8 cellular contexts compared by ENCODE assay signal in the genomic region with DNA sequence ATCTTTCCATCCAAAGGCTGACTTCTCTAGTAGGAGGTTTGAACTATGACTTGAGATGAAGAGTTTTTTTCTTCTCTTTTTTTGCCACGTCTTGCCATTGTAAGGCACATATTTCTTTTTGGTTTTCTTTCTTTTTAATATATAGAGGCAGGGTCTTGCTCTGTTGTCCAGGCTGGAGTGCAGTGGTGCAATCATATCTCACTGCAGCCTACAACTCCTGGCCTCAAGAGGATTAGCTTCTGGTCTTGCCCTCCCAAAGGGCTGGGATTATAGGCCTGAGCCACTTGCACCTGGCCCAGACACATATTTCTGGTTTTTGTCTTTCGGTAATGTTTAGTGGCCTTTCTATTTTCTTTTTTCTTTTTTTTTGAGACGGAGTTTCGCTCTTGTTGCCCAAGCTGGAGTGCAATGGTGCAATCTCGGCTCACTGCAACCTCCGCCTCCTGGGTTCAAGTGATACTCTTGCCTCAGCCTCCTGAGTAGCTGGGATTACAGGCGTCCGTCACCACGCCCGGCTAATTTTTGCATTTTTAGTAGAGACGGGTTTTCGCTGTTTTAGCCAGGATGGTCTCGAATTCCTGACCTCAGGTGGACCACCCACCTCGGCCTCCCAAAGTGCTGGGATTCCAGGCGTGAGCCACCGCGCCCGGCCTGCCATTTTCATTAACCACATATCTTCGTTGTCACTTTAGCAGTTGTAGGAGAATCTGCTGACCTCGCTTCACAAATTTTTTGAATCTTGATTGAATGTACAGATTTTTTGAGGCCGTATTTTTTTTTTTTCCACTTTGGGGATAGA. TPM values are rescaled to one million over a fixed set of nuclear protein-coding genes. Genes with fewer than 3 reads are reported as not detected.
DNase-seq lines count a peak whose midpoint lies in the region; ATAC-seq, FAIRE-seq and TF ChIP-seq lines count a peak whose summit lies in the region.
"Not testable (repeated sequence)": the region's sequence is repeated elsewhere in the genome, so short reads cannot be mapped to it uniquely, and the experiment has no call there.

No MANE protein-coding gene starts in this region.

- H3F3A ChIP-seq in SU-DHL-6 (ENCODE audit: insufficient read depth) (peaks cover 12% of the 10 kb centered on the region), neural progenitor cell (ENCODE audit: low read depth) (peaks cover 43% of the 10 kb centered on the region)

- FAIRE-seq in kidney (lab: Jason Lieb, UNC): not testable (repeated sequence)

- H3K27ac Mint-ChIP-seq in activated naive CD4-positive, alpha-beta T cell treated with anti-CD3 and anti-CD28 coated beads, Interleukin-2, amount 50 U/mL, for 72 hours: peak overlapping the region; percentile 74 to 90
- H3K27ac Mint-ChIP-seq in neural progenitor cell: peak overlapping the region; percentile 97
- peak overlapping the region; percentile 96 for H3K27ac Mint-ChIP-seq in stimulated activated naive CD8-positive, alpha-beta T cell treated with anti-CD3 and anti-CD28 coated beads, Interleukin-15, Interleukin-2, amounts not matched to agents 100 ng/mL and 50 ng/mL, for 24 hours

- H3K4me3 ChIP-seq in AG04450 (ENCODE audit: low read depth, low read length); HUES64 (ENCODE audit: low read length); ectodermal cell (ENCODE audit: insufficient read depth, low read depth, low read length): not testable (repeated sequence)
- H3K4me3 ChIP-seq in SU-DHL-6 (ENCODE audit: insufficient read depth, low read length, poor library complexity, severe bottlenecking) (peak overlapping the region; percentile 53), kidney (ENCODE audit: low read length in 2 of 2) (peak overlapping the region in 1 of 2 donors; percentile 76), neural progenitor cell (peak overlapping the region; percentile 47)

- intact Hi-C loops in kidney (cut with DNase I): not testable (repeated sequence)

- ATAC-seq in activated naive CD4-positive, alpha-beta T cell treated with anti-CD3 and anti-CD28 coated beads, Interleukin-2, amount 50 U/mL, for 72 hours: not testable (repeated sequence)

- H3K4me1 ChIP-seq in HUES64 (ENCODE audit: insufficient read depth, low read length) (peaks cover 32% of the 10 kb centered on the region), neural progenitor cell (peaks cover 23% of the 10 kb centered on the region)
- not testable (repeated sequence) for H3K4me1 ChIP-seq in ectodermal cell (ENCODE audit: control insufficient read depth, insufficient read depth, low read length); kidney (ENCODE audit: control insufficient read depth in 1 of 2, insufficient read depth in 1 of 2, low read depth in 1 of 2, low read length in 2 of 2)

- H4K20me1 ChIP-seq in SU-DHL-6 (ENCODE audit: low read depth, low read length); neural progenitor cell (ENCODE audit: low read depth): not testable (repeated sequence)

- DNase-seq in AG04450 (ENCODE audit: low read depth, low spot score); activated naive CD4-positive, alpha-beta T cell treated with anti-CD3 and anti-CD28 coated beads, Interleukin-2, amount 50 U/mL, for 72 hours (ENCODE audit: low spot score in 2 of 2); neural progenitor cell (ENCODE audit: low spot score): not testable (repeated sequence)
- peak; percentile 45 for DNase-seq in kidney

- peak overlapping the region; percentile 78 for H3K4me3 Mint-ChIP-seq in neural progenitor cell
- peak overlapping the region; percentile 85 for H3K4me3 Mint-ChIP-seq in stimulated activated naive CD8-positive, alpha-beta T cell treated with anti-CD3 and anti-CD28 coated beads, Interleukin-15, Interleukin-2, amounts not matched to agents 100 ng/mL and 50 ng/mL, for 24 hours

- WGBS in HUES64: 92% methylated on average over 20 of the region's 21 CpGs
- WGBS in ectodermal cell, 2 experiments: 90 to 94% methylated on average over 20 of the region's 21 CpGs

- H3K4me2 ChIP-seq in SU-DHL-6 (ENCODE audit: low read depth, low read length, poor library complexity, severe bottlenecking) (peak overlapping the region; percentile 92), neural progenitor cell (peak overlapping the region; percentile 81)

- H3K27me3 ChIP-seq in AG04450 (ENCODE audit: control insufficient read depth, insufficient read depth, low read length); HUES64 (ENCODE audit: insufficient read depth, low read length); SU-DHL-6 (ENCODE audit: low read length); ectodermal cell (ENCODE audit: control insufficient read depth, insufficient read depth, low read length, poor library complexity, severe bottlenecking); neural progenitor cell: not testable (repeated sequence)

- H3K9ac ChIP-seq in HUES64 (ENCODE audit: low read depth, low read length) (peak overlapping the region; percentile 84), SU-DHL-6 (ENCODE audit: low read length) (peak overlapping the region; percentile 67), kidney (ENCODE audit: low read length in 2 of 2) (peak overlapping the region; percentile 79 to 88)
- H3K9ac ChIP-seq in neural progenitor cell: not testable (repeated sequence)

- not testable (repeated sequence) for H3K36me3 Mint-ChIP-seq in activated naive CD4-positive, alpha-beta T cell treated with anti-CD3 and anti-CD28 coated beads, Interleukin-2, amount 50 U/mL, for 72 hours; neural progenitor cell; stimulated activated naive CD8-positive, alpha-beta T cell treated with anti-CD3 and anti-CD28 coated beads, Interleukin-15, Interleukin-2, amounts not matched to agents 100 ng/mL and 50 ng/mL, for 24 hours (ENCODE audit: low read depth)

- H3K79me2 ChIP-seq in SU-DHL-6 (ENCODE audit: insufficient read depth, low read length); neural progenitor cell (ENCODE audit: low read depth): not testable (repeated sequence)

- H3K9me3 Mint-ChIP-seq in activated naive CD4-positive, alpha-beta T cell treated with anti-CD3 and anti-CD28 coated beads, Interleukin-2, amount 50 U/mL, for 72 hours; neural progenitor cell; stimulated activated naive CD8-positive, alpha-beta T cell treated with anti-CD3 and anti-CD28 coated beads, Interleukin-15, Interleukin-2, amounts not matched to agents 100 ng/mL and 50 ng/mL, for 24 hours: not testable (repeated sequence)

- not testable (repeated sequence) for H3K36me3 ChIP-seq in HUES64 (ENCODE audit: insufficient read depth, low read length); SU-DHL-6 (ENCODE audit: low read length); ectodermal cell (ENCODE audit: control insufficient read depth, insufficient read depth, low read length); kidney (ENCODE audit: control insufficient read depth in 1 of 2, insufficient read depth in 2 of 2, low read length in 2 of 2); neural progenitor cell

- peak overlapping the region; percentile 77 for H2AFZ ChIP-seq in SU-DHL-6 (ENCODE audit: low read depth, low read length, severe bottlenecking)
- peak overlapping the region; percentile 78 for H2AFZ ChIP-seq in neural progenitor cell (replicated peaks)

- not testable (repeated sequence) for H3K27me3 Mint-ChIP-seq in neural progenitor cell (ENCODE audit: insufficient read depth, low read depth); stimulated activated naive CD8-positive, alpha-beta T cell treated with anti-CD3 and anti-CD28 coated beads, Interleukin-15, Interleukin-2, amounts not matched to agents 100 ng/mL and 50 ng/mL, for 24 hours

- not testable (repeated sequence) for H3K9me2 ChIP-seq in SU-DHL-6 (replicated peaks; ENCODE audit: insufficient read depth, low read length)

- H3K27ac ChIP-seq in AG04450 (ENCODE audit: low read depth, low read length) (peak overlapping the region; percentile 94), HUES64 (ENCODE audit: low read depth, low read length) (peak overlapping the region; percentile 93), SU-DHL-6 (ENCODE audit: low read depth, low read length) (peak overlapping the region; percentile 78), ectodermal cell (ENCODE audit: insufficient read depth, low read depth, low read length, poor library complexity, severe bottlenecking) (peak overlapping the region; percentile 79), kidney (ENCODE audit: low read depth in 2 of 2, low read length in 2 of 2) (peak overlapping the region; percentile 93 to 96), neural progenitor cell (peak overlapping the region; percentile 49)

- CTCF ChIA-PET in AG04450 (lab: Charles Lee): interaction anchor here (0.9 kb wide), 1 partner anchor 20 kb away, joined by 3 read pairs; no protein-coding TSS in a partner anchor

- TF ChIP-seq CTCF in AG04450 (IDR thresholded peaks at IDR 0.05; ENCODE audit: low read depth, low read length); SU-DHL-6 (IDR thresholded peaks at IDR 0.05; ENCODE audit: insufficient read depth, low read length, poor library complexity, severe bottlenecking); kidney (IDR thresholded peaks at IDR 0.05; ENCODE audit: borderline replicate concordance, extremely low read depth, insufficient read depth); neural progenitor cell (IDR thresholded peaks at IDR 0.05): not testable (repeated sequence)

- not testable (repeated sequence) for H3K9me3 ChIP-seq in AG04450 (ENCODE audit: control insufficient read depth, insufficient read depth, low read length); HUES64 (ENCODE audit: insufficient read depth, low read depth, low read length); SU-DHL-6 (ENCODE audit: insufficient read depth, low read length); ectodermal cell (ENCODE audit: control insufficient read depth, low read length); kidney (ENCODE audit: control insufficient read depth in 1 of 2, low read length in 2 of 2); neural progenitor cell (ENCODE audit: low read depth)

- peaks cover 32% of the 10 kb centered on the region for H3K4me1 Mint-ChIP-seq in neural progenitor cell
- peaks cover 23% of the 10 kb centered on the region for H3K4me1 Mint-ChIP-seq in stimulated activated naive CD8-positive, alpha-beta T cell treated with anti-CD3 and anti-CD28 coated beads, Interleukin-15, Interleukin-2, amounts not matched to agents 100 ng/mL and 50 ng/mL, for 24 hours (ENCODE audit: low read depth)

- POLR2A ChIA-PET in AG04450 (lab: Yijun Ruan, JAX): interaction anchor here (1.0 kb wide), 1 partner anchor 9 kb away, joined by 3 read pairs; no protein-coding TSS in a partner anchor

RNA-seq across cellular contexts. Expression of a gene that starts 14.6 kb away (rescaled TPM):
- 10.4 and 10.6 TPM in 2 replicates for polyA plus RNA-seq in AG04450 (2011; rRNA removed)
- 4.7 and 8.0 TPM in 2 replicates for polyA minus RNA-seq in AG04450 (2011; rRNA and poly(A)+ RNA removed)
- polyA plus RNA-seq in HUES64 (2013, experiment 1 of 2): 1.8 TPM
- polyA plus RNA-seq in HUES64 (2013, experiment 2 of 2): 4.2 TPM
- total RNA-seq in activated naive CD4-positive, alpha-beta T cell treated with anti-CD3 and anti-CD28 coated beads, Interleukin-2, amount 50 U/mL, for 72 hours: 10 to 100 TPM in 1 of 2 donors, 1 to 10 TPM in 1; 4.0 to 10.7 TPM
- polyA plus RNA-seq in ectodermal cell (2013, experiment 1 of 4): 5.5 TPM
- 6.6 TPM for polyA plus RNA-seq in ectodermal cell (2013, experiment 2 of 4)
- 6.2 TPM for polyA plus RNA-seq in ectodermal cell (2013, experiment 3 of 4)
- 8.2 TPM for polyA plus RNA-seq in ectodermal cell (2013, experiment 4 of 4)
- total RNA-seq in kidney: 16.6 TPM
- polyA plus RNA-seq in kidney (ENCODE audit: insufficient read depth, low read depth, low replicate concordance): 19.7 TPM
- 4.1 and 5.2 TPM in 2 replicates for total RNA-seq in neural progenitor cell (ENCODE audit: low replicate concordance)

RNA-seq across cellular contexts. Expression of a gene that starts 16.9 kb away (rescaled TPM):
- polyA plus RNA-seq in AG04450 (2011; rRNA removed): 2.6 and 3.7 TPM in 2 replicates
- 2.1 and 2.3 TPM in 2 replicates for polyA minus RNA-seq in AG04450 (2011; rRNA and poly(A)+ RNA removed)
- 10.5 TPM for polyA plus RNA-seq in HUES64 (2013, experiment 1 of 2)
- 9.4 TPM for polyA plus RNA-seq in HUES64 (2013, experiment 2 of 2)
- 10 to 100 TPM in 1 of 2 donors, 1 to 10 TPM in 1; 1.4 to 11.7 TPM for total RNA-seq in activated naive CD4-positive, alpha-beta T cell treated with anti-CD3 and anti-CD28 coated beads, Interleukin-2, amount 50 U/mL, for 72 hours
- 11.0 TPM for polyA plus RNA-seq in ectodermal cell (2013, experiment 1 of 4)
- polyA plus RNA-seq in ectodermal cell (2013, experiment 2 of 4): 10.3 TPM
- polyA plus RNA-seq in ectodermal cell (2013, experiment 3 of 4): 7.5 TPM
- 9.8 TPM for polyA plus RNA-seq in ectodermal cell (2013, experiment 4 of 4)
- 19.0 TPM for total RNA-seq in kidney
- 21.3 TPM for polyA plus RNA-seq in kidney (ENCODE audit: insufficient read depth, low read depth, low replicate concordance)
- 0.65 and 6.6 TPM in 2 replicates for total RNA-seq in neural progenitor cell (ENCODE audit: low replicate concordance)

RNA-seq across cellular contexts. Expression of a gene that starts 22.6 kb away (rescaled TPM):
- polyA plus RNA-seq in AG04450 (2011; rRNA removed) (1,246 and 1,347 TPM in 2 replicates), kidney (ENCODE audit: insufficient read depth, low read depth, low replicate concordance) (1,220 TPM)
- 1,095 and 1,324 TPM in 2 replicates for polyA minus RNA-seq in AG04450 (2011; rRNA and poly(A)+ RNA removed)
- 868 TPM for polyA plus RNA-seq in HUES64 (2013, experiment 1 of 2)
- polyA plus RNA-seq in HUES64 (2013, experiment 2 of 2): 943 TPM
- total RNA-seq in activated naive CD4-positive, alpha-beta T cell treated with anti-CD3 and anti-CD28 coated beads, Interleukin-2, amount 50 U/mL, for 72 hours: 1,000 to 10,000 TPM in 1 of 2 donors, 100 to 1,000 TPM in 1; 694 to 1,875 TPM
- 893 TPM for polyA plus RNA-seq in ectodermal cell (2013, experiment 1 of 4)
- polyA plus RNA-seq in ectodermal cell (2013, experiment 2 of 4): 744 TPM
- 683 TPM for polyA plus RNA-seq in ectodermal cell (2013, experiment 3 of 4)
- polyA plus RNA-seq in ectodermal cell (2013, experiment 4 of 4): 696 TPM
- total RNA-seq in kidney (437 TPM), neural progenitor cell (ENCODE audit: low replicate concordance) (1,038 and 1,695 TPM in 2 replicates)

RNA-seq across cellular contexts. Expression of a gene that starts 24.4 kb away (rescaled TPM):
- polyA plus RNA-seq in AG04450 (2011; rRNA removed) (25.4 and 27.5 TPM in 2 replicates), kidney (ENCODE audit: insufficient read depth, low read depth, low replicate concordance) (10.3 TPM)
- 18.9 and 19.3 TPM in 2 replicates for polyA minus RNA-seq in AG04450 (2011; rRNA and poly(A)+ RNA removed)
- 43.3 TPM for polyA plus RNA-seq in HUES64 (2013, experiment 1 of 2)
- 68.8 TPM for polyA plus RNA-seq in HUES64 (2013, experiment 2 of 2)
- total RNA-seq in activated naive CD4-positive, alpha-beta T cell treated with anti-CD3 and anti-CD28 coated beads, Interleukin-2, amount 50 U/mL, for 72 hours: 100 to 1,000 TPM; 264 to 314 TPM
- polyA plus RNA-seq in ectodermal cell (2013, experiment 1 of 4): 136 TPM
- 142 TPM for polyA plus RNA-seq in ectodermal cell (2013, experiment 2 of 4)
- polyA plus RNA-seq in ectodermal cell (2013, experiment 3 of 4): 97.0 TPM
- 113 TPM for polyA plus RNA-seq in ectodermal cell (2013, experiment 4 of 4)
- total RNA-seq in kidney (35.7 TPM), neural progenitor cell (ENCODE audit: low replicate concordance) (82.2 and 136 TPM in 2 replicates)

RNA-seq across cellular contexts. Expression of a gene that starts 37.8 kb away (rescaled TPM):
- polyA plus RNA-seq in AG04450 (2011; rRNA removed) (11.2 and 21.4 TPM in 2 replicates), kidney (ENCODE audit: insufficient read depth, low read depth, low replicate concordance) (34.2 TPM)
- polyA minus RNA-seq in AG04450 (2011; rRNA and poly(A)+ RNA removed): 16.8 and 19.8 TPM in 2 replicates
- 63.0 TPM for polyA plus RNA-seq in HUES64 (2013, experiment 1 of 2)
- polyA plus RNA-seq in HUES64 (2013, experiment 2 of 2): 65.5 TPM
- total RNA-seq in activated naive CD4-positive, alpha-beta T cell treated with anti-CD3 and anti-CD28 coated beads, Interleukin-2, amount 50 U/mL, for 72 hours: 10 to 100 TPM; 29.9 to 73.5 TPM
- 138 TPM for polyA plus RNA-seq in ectodermal cell (2013, experiment 1 of 4)
- polyA plus RNA-seq in ectodermal cell (2013, experiment 2 of 4): 139 TPM
- polyA plus RNA-seq in ectodermal cell (2013, experiment 3 of 4): 126 TPM
- 147 TPM for polyA plus RNA-seq in ectodermal cell (2013, experiment 4 of 4)
- total RNA-seq in kidney (119 TPM), neural progenitor cell (ENCODE audit: low replicate concordance) (8.9 and 28.7 TPM in 2 replicates)
